1 cellular context compared by ENCODE assay signal in the genomic region with DNA sequence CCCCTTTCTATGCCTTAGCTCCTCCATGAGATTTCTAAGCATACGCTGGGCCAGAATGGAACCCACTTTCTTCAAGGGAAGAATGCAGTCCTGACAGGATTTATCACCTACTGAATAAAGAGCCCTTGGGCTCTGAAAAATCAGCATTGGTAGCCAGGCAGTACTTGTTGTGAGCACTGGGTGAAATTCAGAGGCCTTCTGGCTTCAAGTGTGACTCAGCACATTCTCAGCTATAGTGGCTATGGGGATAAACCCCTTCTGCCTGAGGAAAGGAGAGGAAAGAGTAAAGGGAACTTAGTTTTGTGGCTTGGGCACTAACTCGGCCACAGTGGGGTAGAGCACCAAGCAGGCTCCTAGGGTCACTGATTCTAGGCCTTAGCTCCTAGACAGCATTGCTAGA.
TF ChIP-seq lines count a peak whose summit lies in the region.

No MANE protein-coding gene starts in this region.

TF ChIP-seq in K562, 482 proteins besides CTCF, POLR2A, EP300 and RAD21 (continued from another document):
- TF ChIP-seq CEBPG (CRISPR knock-in tag; IDR thresholded peaks at IDR 0.05) (no peak), CEBPG (tag; conservative IDR thresholded peaks at IDR 0.05 in 1 of 2, IDR thresholded peaks at IDR 0.05 in 1 of 2) (no peak), BACH1 (tag; IDR thresholded peaks at IDR 0.05) (peak; percentile 85), ZZZ3 (IDR thresholded peaks at IDR 0.05) (no peak), MAFG (tag; conservative IDR thresholded peaks at IDR 0.05) (peak; percentile 95), MAFK (IDR thresholded peaks at IDR 0.05; ENCODE audit: low read length) (peak; percentile 60; the same call in 1 of the 2 replicates), SP1 (CRISPR knock-in tag; IDR thresholded peaks at IDR 0.05) (no peak), TFAM (CRISPR knock-in tag; conservative IDR thresholded peaks at IDR 0.05) (no peak), MAFF (IDR thresholded peaks at IDR 0.05; ENCODE audit: low read length) (peak; percentile 68)
